In the genomic region with DNA sequence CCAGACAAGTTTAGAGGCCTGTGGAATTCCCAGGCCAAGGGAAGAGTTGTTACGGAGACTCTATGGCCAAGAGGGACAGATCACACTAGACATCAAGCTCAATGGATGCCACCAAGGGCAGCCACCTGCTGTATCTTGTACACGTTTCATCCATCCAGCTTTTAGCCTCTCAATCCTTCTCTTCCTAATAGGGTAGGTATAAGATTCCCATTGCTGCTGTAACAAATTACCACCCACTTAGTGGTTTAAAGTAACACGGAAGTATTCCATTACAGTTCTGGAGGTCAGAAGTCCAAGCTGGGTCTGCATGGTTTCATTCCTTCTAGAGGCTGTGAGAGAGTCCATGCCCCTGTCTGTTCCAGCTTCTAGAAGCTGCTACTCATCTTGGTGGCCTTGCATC, we compare ENCODE assay signal across 10 cellular contexts.
"Had no signal": no experiment of that assay in that cellular context is flagged by ENCODE, and none has a peak within 500 bp of the region (broad histone marks: within the 10 kb centered on the region; RNA-seq: fewer than 3 reads in every experiment).

No MANE protein-coding gene starts in this region.

- H3K27ac Mint-ChIP-seq: GM23338, HFFc6 had no signal

- H3K9me3 Mint-ChIP-seq: GM23338, HFFc6 had no signal

- H2AFZ ChIP-seq: GM23338 had no signal

- H3K9ac ChIP-seq: KMS-11 had no signal

- H3K4me3 ChIP-seq: GM23338, HAP-1 had no signal

- H3K4me3 Mint-ChIP-seq: GM23338, HFFc6 had no signal

- ATAC-seq: GM23338, HCT116 had no signal

- H3K4me2 ChIP-seq: GM23338, KMS-11 had no signal

- FAIRE-seq: H1, H54 had no signal

- H3K27ac ChIP-seq: HL-60, KMS-11 had no signal

- DNase-seq: HFFc6, IMR-90, KBM-7 had no signal

- H3K36me3 ChIP-seq: HAP-1 had no signal

- H3K9me3 ChIP-seq: HAP-1 had no signal
